In the genomic region with DNA sequence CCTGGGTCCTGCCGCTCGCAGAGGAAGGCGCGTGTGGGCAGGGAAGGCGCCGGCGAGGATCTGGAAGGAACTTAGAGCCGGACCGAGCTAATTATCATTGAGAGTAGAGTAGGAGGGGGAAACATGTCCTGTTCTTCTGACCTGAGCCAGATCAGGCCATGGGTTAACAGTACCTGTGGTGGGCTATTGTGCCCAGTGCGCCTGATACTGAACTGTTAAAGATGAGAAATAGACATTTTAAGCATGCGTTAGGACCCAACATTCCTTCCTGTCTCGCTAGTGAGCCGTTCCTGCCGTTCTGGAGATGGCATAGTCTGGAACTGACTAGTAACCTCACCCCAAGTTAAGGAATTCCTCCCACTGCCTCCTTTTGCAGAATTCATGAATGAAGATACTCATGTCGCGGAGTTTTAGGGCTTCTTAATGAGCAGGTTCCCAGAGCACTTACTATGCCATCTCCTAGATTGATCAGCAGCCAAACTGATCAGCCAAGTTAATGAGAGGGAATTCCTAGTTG, we compare ENCODE assay signal across 9 cellular contexts. TPM values are rescaled to one million over a fixed set of nuclear protein-coding genes. Genes with fewer than 3 reads are reported as not detected.
DNase-seq lines count a peak whose midpoint lies in the region; ATAC-seq and TF ChIP-seq lines count a peak whose summit lies in the region.
"Had no signal": no experiment of that assay in that cellular context is flagged by ENCODE, and none has a peak within 500 bp of the region (broad histone marks: within the 10 kb centered on the region; RNA-seq: fewer than 3 reads in every experiment).

No MANE protein-coding gene starts in this region.

- no peak for TF ChIP-seq CTCF in chondrocyte (IDR thresholded peaks at IDR 0.05)

- peak overlapping the region; percentile 53 for H3K27ac Mint-ChIP-seq in activated naive CD4-positive, alpha-beta T cell treated with anti-CD3 and anti-CD28 coated beads, Interleukin-2, amount 50 U/mL, for 24 hours
- peak overlapping the region; percentile 88 for H3K27ac Mint-ChIP-seq in chondrocyte (ENCODE audit: unreplicated experiment)

- H3K9me3 Mint-ChIP-seq in activated naive CD4-positive, alpha-beta T cell treated with anti-CD3 and anti-CD28 coated beads, Interleukin-2, amount 50 U/mL, for 24 hours = no peaks in the 10 kb centered on the region
- no peaks in the 10 kb centered on the region for H3K9me3 Mint-ChIP-seq in chondrocyte (ENCODE audit: low read depth)

- peak overlapping the region; percentile 65 to 97 for H3K4me3 ChIP-seq in muscle layer of duodenum (ENCODE audit: low read depth in 1 of 2, low read length in 2 of 2)

- H3K9me3 ChIP-seq in muscle layer of duodenum (ENCODE audit: control insufficient read depth in 1 of 2, low read length in 2 of 2) = no peaks in the 10 kb centered on the region

- peak overlapping the region; percentile 56 for H3K27ac ChIP-seq in muscle layer of duodenum (ENCODE audit: low read length)

- H3K36me3 Mint-ChIP-seq in activated naive CD4-positive, alpha-beta T cell treated with anti-CD3 and anti-CD28 coated beads, Interleukin-2, amount 50 U/mL, for 24 hours = peaks cover 3% of the 10 kb centered on the region
- H3K36me3 Mint-ChIP-seq in chondrocyte (ENCODE audit: low read depth) = peaks cover 17% of the 10 kb centered on the region

- peaks cover 13 to 16% of the 10 kb centered on the region in 2 donors for H3K4me1 ChIP-seq in muscle layer of duodenum (ENCODE audit: control insufficient read depth in 1 of 2, insufficient read depth in 2 of 2, low read length in 2 of 2)

- H3K4me3 Mint-ChIP-seq in activated naive CD4-positive, alpha-beta T cell treated with anti-CD3 and anti-CD28 coated beads, Interleukin-2, amount 50 U/mL, for 24 hours = peak overlapping the region; percentile 96
- H3K4me3 Mint-ChIP-seq in chondrocyte (ENCODE audit: unreplicated experiment) = peak overlapping the region; percentile 93

- peaks cover 22 to 27% of the 10 kb centered on the region in 2 donors for H3K36me3 ChIP-seq in muscle layer of duodenum (ENCODE audit: control insufficient read depth in 1 of 2, insufficient read depth in 2 of 2, low read length in 2 of 2)

- H3K4me1 Mint-ChIP-seq in activated naive CD4-positive, alpha-beta T cell treated with anti-CD3 and anti-CD28 coated beads, Interleukin-2, amount 50 U/mL, for 24 hours = peaks cover 57% of the 10 kb centered on the region
- H3K4me1 Mint-ChIP-seq in chondrocyte (ENCODE audit: low read depth) = peaks cover 26% of the 10 kb centered on the region

- no peak for DNase-seq in activated naive CD4-positive, alpha-beta T cell treated with Interleukin-2 at 50 U/mL for 16 hours
- DNase-seq in MV-4-11 (lab: John Stamatoyannopoulos, UW) = peak; percentile 42
- DNase-seq in chondrocyte (ENCODE audit: low spot score) = no peak
- no peak for DNase-seq in NCI-H774 (lab: John Stamatoyannopoulos, UW)
- no peak for DNase-seq in DMS153 (lab: John Stamatoyannopoulos, UW)

- no peaks in the 10 kb centered on the region for H3K27me3 Mint-ChIP-seq in activated naive CD4-positive, alpha-beta T cell treated with anti-CD3 and anti-CD28 coated beads, Interleukin-2, amount 50 U/mL, for 24 hours
- no peaks in the 10 kb centered on the region for H3K27me3 Mint-ChIP-seq in chondrocyte (ENCODE audit: low read depth)

- H3K27me3 ChIP-seq in muscle layer of duodenum (ENCODE audit: low read depth, low read length) = no peaks in the 10 kb centered on the region

- no peak for ATAC-seq in GM19452 (IDR thresholded peaks at IDR 0.05; ENCODE audit: unreplicated experiment)

RNA-seq across cellular contexts. Expression of gene STRIP1, which starts 0.9 kb away (rescaled TPM):
- 40.2 to 45.6 TPM (median 41.4 TPM) in 3 replicates for total RNA-seq in chondrocyte

RNA-seq across cellular contexts. Expression of gene ALX3, which starts 35.2 kb away (rescaled TPM):
- not detected in 3 replicates for total RNA-seq in chondrocyte
- total RNA-seq: pulmonary artery endothelial cell had no signal

RNA-seq across cellular contexts. Expression of gene AHCYL1, which starts 50.7 kb away (rescaled TPM):
- total RNA-seq in chondrocyte = 57.3 to 69.3 TPM (median 59.6 TPM) in 3 replicates
